16 cellular contexts compared by ENCODE assay signal in genomic region chr11:130908770-130909625, GRCh38. TPM values are rescaled to one million over a fixed set of nuclear protein-coding genes. Genes with fewer than 3 reads are reported as not detected.
DNase-seq lines count a peak whose midpoint lies in the region; ATAC-seq and TF ChIP-seq lines count a peak whose summit lies in the region.
"Had no signal": no experiment of that assay in that cellular context is flagged by ENCODE, and none has a peak within 500 bp of the region (broad histone marks: within the 10 kb centered on the region; RNA-seq: fewer than 3 reads in every experiment).

No MANE protein-coding gene starts in this region.

- peaks cover 36% of the 10 kb centered on the region for H3K36me3 ChIP-seq in CD8-positive, alpha-beta T cell (ENCODE audit: insufficient read depth, low read length)

- peaks cover 100% of the 10 kb centered on the region for H3K36me3 Mint-ChIP-seq in activated T-cell treated with anti-CD3 and anti-CD28 coated beads, Interleukin-2, amount 50 U/mL, for 24 hours (ENCODE audit: low read depth)
- H3K36me3 Mint-ChIP-seq in stimulated activated effector memory CD8-positive, alpha-beta T cell treated with anti-CD3 and anti-CD28 coated beads, Interleukin-12 subunit alpha, Interleukin-12 subunit beta, amount 100 ng/mL, for 72 hours = peaks cover 84% of the 10 kb centered on the region
- peaks cover 94% of the 10 kb centered on the region for H3K36me3 Mint-ChIP-seq in CD8-positive, alpha-beta T cell

- no peak overlapping the region for H3K27ac ChIP-seq in CD8-positive, alpha-beta T cell (ENCODE audit: low read depth, low read length)
- H3K27ac ChIP-seq: SJSA1, vagina had no signal

- intact Hi-C loops in CD8-positive, alpha-beta T cell (cut with DNase I, micrococcal nuclease) = no loop called here

- POLR2A ChIA-PET in CD8-positive, alpha-beta T cell (lab: Charles Lee) = no interaction called here

- no peak for DNase-seq in activated T-cell treated with anti-CD3 and anti-CD28 coated beads, Interleukin-2, amount 50 U/mL, for 24 hours
- DNase-seq in activated T-cell treated with anti-CD3 and anti-CD28 coated beads, Interleukin-2, amount 50 U/mL, for 48 hours = no peak
- DNase-seq in astrocyte of the hippocampus (ENCODE audit: low read depth, low spot score) = peak; percentile 84
- peak; percentile 79 for DNase-seq in hepatic stellate cell (ENCODE audit: low spot score)
- DNase-seq in stimulated activated effector memory CD8-positive, alpha-beta T cell treated with anti-CD3 and anti-CD28 coated beads, Interleukin-12 subunit alpha, Interleukin-12 subunit beta, amount 100 ng/mL, for 72 hours (ENCODE audit: low spot score in 2 of 2) = no peak
- no peak for DNase-seq in CD8-positive, alpha-beta T cell
- DNase-seq in inferior parietal cortex (ENCODE audit: extremely low spot score) = no peak
- DNase-seq: activated CD4-positive, alpha-beta T cell treated with anti-CD3 and anti-CD28 coated beads for 4 hours; activated naive CD8-positive, alpha-beta T cell treated with anti-CD3 and anti-CD28 coated beads for 36 hours; DND-41; NCI-H446 had no signal

- H3K4me1 Mint-ChIP-seq in activated T-cell treated with anti-CD3 and anti-CD28 coated beads, Interleukin-2, amount 50 U/mL, for 24 hours (ENCODE audit: low read depth) = peaks cover 31% of the 10 kb centered on the region
- H3K4me1 Mint-ChIP-seq in stimulated activated effector memory CD8-positive, alpha-beta T cell treated with anti-CD3 and anti-CD28 coated beads, Interleukin-12 subunit alpha, Interleukin-12 subunit beta, amount 100 ng/mL, for 72 hours = peaks cover 35% of the 10 kb centered on the region
- H3K4me1 Mint-ChIP-seq in CD8-positive, alpha-beta T cell (ENCODE audit: low read depth) = peaks cover 34% of the 10 kb centered on the region

- H3K9me3 Mint-ChIP-seq in activated T-cell treated with anti-CD3 and anti-CD28 coated beads, Interleukin-2, amount 50 U/mL, for 24 hours = peaks cover 21% of the 10 kb centered on the region
- no peaks in the 10 kb centered on the region for H3K9me3 Mint-ChIP-seq in stimulated activated effector memory CD8-positive, alpha-beta T cell treated with anti-CD3 and anti-CD28 coated beads, Interleukin-12 subunit alpha, Interleukin-12 subunit beta, amount 100 ng/mL, for 72 hours
- H3K9me3 Mint-ChIP-seq in CD8-positive, alpha-beta T cell = peaks cover 18% of the 10 kb centered on the region
- H3K9me3 Mint-ChIP-seq: GM23338 had no signal

- no peaks in the 10 kb centered on the region for H3K27me3 ChIP-seq in CD8-positive, alpha-beta T cell (ENCODE audit: insufficient read depth, low read length)
- H3K27me3 ChIP-seq: SJSA1, vagina had no signal

- CTCF ChIA-PET in CD8-positive, alpha-beta T cell (lab: Charles Lee) = no interaction called here

- no peak for ATAC-seq in stimulated activated effector memory CD8-positive, alpha-beta T cell treated with anti-CD3 and anti-CD28 coated beads, Interleukin-12 subunit alpha, Interleukin-12 subunit beta, amount 100 ng/mL, for 72 hours
- no peak for ATAC-seq in CD8-positive, alpha-beta T cell
- no peak for ATAC-seq in GM21423 (IDR thresholded peaks at IDR 0.05; ENCODE audit: unreplicated experiment)
- ATAC-seq: GM23338 had no signal

- TF ChIP-seq CTCF in CD8-positive, alpha-beta T cell (IDR thresholded peaks at IDR 0.05) = no peak

- H3K9me3 ChIP-seq in CD8-positive, alpha-beta T cell (ENCODE audit: low read length) = peaks cover 7% of the 10 kb centered on the region
- H3K9me3 ChIP-seq: SJSA1, vagina had no signal

- H3K27ac Mint-ChIP-seq in activated T-cell treated with anti-CD3 and anti-CD28 coated beads, Interleukin-2, amount 50 U/mL, for 24 hours = peak overlapping the region; percentile 60
- peak overlapping the region; percentile 48 for H3K27ac Mint-ChIP-seq in stimulated activated effector memory CD8-positive, alpha-beta T cell treated with anti-CD3 and anti-CD28 coated beads, Interleukin-12 subunit alpha, Interleukin-12 subunit beta, amount 100 ng/mL, for 72 hours
- no peak overlapping the region for H3K27ac Mint-ChIP-seq in CD8-positive, alpha-beta T cell
- H3K27ac Mint-ChIP-seq: activated naive CD8-positive, alpha-beta T cell treated with anti-CD3 and anti-CD28 coated beads for 36 hours; GM23338; memory B cell had no signal

- H3K4me3 Mint-ChIP-seq in activated T-cell treated with anti-CD3 and anti-CD28 coated beads, Interleukin-2, amount 50 U/mL, for 24 hours = no peak overlapping the region
- H3K4me3 Mint-ChIP-seq in stimulated activated effector memory CD8-positive, alpha-beta T cell treated with anti-CD3 and anti-CD28 coated beads, Interleukin-12 subunit alpha, Interleukin-12 subunit beta, amount 100 ng/mL, for 72 hours = no peak overlapping the region
- no peak overlapping the region for H3K4me3 Mint-ChIP-seq in CD8-positive, alpha-beta T cell
- H3K4me3 Mint-ChIP-seq: activated naive CD8-positive, alpha-beta T cell treated with anti-CD3 and anti-CD28 coated beads for 36 hours; GM23338; memory B cell had no signal

- H3K4me3 ChIP-seq in CD8-positive, alpha-beta T cell (ENCODE audit: low read depth, low read length) = no peak overlapping the region
- H3K4me3 ChIP-seq: GM23338, SJSA1, vagina had no signal

- no peaks in the 10 kb centered on the region for H3K4me1 ChIP-seq in CD8-positive, alpha-beta T cell (ENCODE audit: insufficient read depth, low read length)

- H3K27me3 Mint-ChIP-seq in activated T-cell treated with anti-CD3 and anti-CD28 coated beads, Interleukin-2, amount 50 U/mL, for 24 hours = no peaks in the 10 kb centered on the region
- no peaks in the 10 kb centered on the region for H3K27me3 Mint-ChIP-seq in CD8-positive, alpha-beta T cell (ENCODE audit: low read depth)
- H3K27me3 Mint-ChIP-seq: activated naive CD8-positive, alpha-beta T cell treated with anti-CD3 and anti-CD28 coated beads for 36 hours; memory B cell had no signal

RNA-seq across cellular contexts. Expression of gene SNX19, which starts 7.3 kb away (rescaled TPM):
- 10 to 100 TPM; 31.7 to 36.7 TPM for total RNA-seq in CD8-positive, alpha-beta T cell

Comparison
In these comparisons a context has a peak if more than half of its experiments do, and no peak if none do; other contexts are left out.
1. DNase-seq: peak in astrocyte of the hippocampus (single experiment) and hepatic stellate cell (single experiment); none in activated T-cell treated with anti-CD3 and anti-CD28 coated beads, Interleukin-2, amount 50 U/mL, for 24 hours (single experiment), activated T-cell treated with anti-CD3 and anti-CD28 coated beads, Interleukin-2, amount 50 U/mL, for 48 hours (0 of 2), stimulated activated effector memory CD8-positive, alpha-beta T cell treated with anti-CD3 and anti-CD28 coated beads, Interleukin-12 subunit alpha, Interleukin-12 subunit beta, amount 100 ng/mL, for 72 hours (0 of 2), CD8-positive, alpha-beta T cell (0 of 7) and inferior parietal cortex (single experiment).